In genomic region chr15:28094732-28095521, GRCh38 we compare ENCODE assay signal across 8 cellular contexts. TPM values are rescaled to one million over a fixed set of nuclear protein-coding genes. Genes with fewer than 3 reads are reported as not detected.
DNase-seq lines count a peak whose midpoint lies in the region; ATAC-seq, FAIRE-seq and TF ChIP-seq lines count a peak whose summit lies in the region.

No MANE protein-coding gene starts in this region.

- peak overlapping the region; percentile 51 for H3K4me3 ChIP-seq in brain microvascular endothelial cell (ENCODE audit: low read depth, low read length)
- peak overlapping the region; percentile 14 to 74 (median 60); a peak in 4 of 6 replicates for H3K4me3 ChIP-seq in HepG2 (replicated peaks in 1 of 3; ENCODE audit: insufficient read depth in 1 of 3, low read depth in 2 of 3, low read length in 3 of 3)
- H3K4me3 ChIP-seq in testis: peak overlapping the region; percentile 49 to 55

- H3K27me3 ChIP-seq in brain microvascular endothelial cell (replicated peaks): peaks cover 34% of the 10 kb centered on the region
- peaks cover 10 to 57% of the 10 kb centered on the region in 2 experiments; a peak in 4 of 5 replicates for H3K27me3 ChIP-seq in HepG2 (ENCODE audit: control insufficient read depth in 1 of 2, insufficient read depth in 2 of 2, low read length in 2 of 2)
- no peaks in the 10 kb centered on the region for H3K27me3 ChIP-seq in testis

- TF ChIP-seq POLR2A in HepG2 (IDR thresholded peaks at IDR 0.05; ENCODE audit: insufficient read depth in 1 of 2, low read depth in 2 of 2, low read length in 2 of 2) (no peak), testis (IDR thresholded peaks at IDR 0.05) (no peak)

- ATAC-seq in HepG2: peak; percentile 2; the same call in 1 of the 3 replicates

- H3K9ac ChIP-seq in HepG2 (ENCODE audit: insufficient read depth, low read depth, low read length): no peak overlapping the region

- WGBS in HepG2 (ENCODE audit: low lambda C conversion rate): 66% methylated on average over 19 of the region's 76 CpGs
- WGBS in testis, 2 donors: 8 to 15% methylated on average over 11 to 44 of the region's 76 CpGs

- DNase-seq in activated gamma-delta T cell (lab: John Stamatoyannopoulos, UW) (peak; percentile 22), activated gamma-delta T cell treated with Interleukin-2 at 50 U/mL for 16 hours (no peak), brain microvascular endothelial cell (no peak), HepG2 (ENCODE audit: low spot score) (no peak), testis (no peak), NCI-H2227 treated with DMSO at 0.1 percent for 48 hours (lab: John Stamatoyannopoulos, UW) (no peak), RCC 7860 (ENCODE audit: low spot score) (no peak), nucleus accumbens (lab: John Stamatoyannopoulos, UW) (no peak)

- H3K4me1 ChIP-seq in HepG2 (ENCODE audit: insufficient read depth, low read length): peaks cover 36% of the 10 kb centered on the region
- peaks cover 21% of the 10 kb centered on the region for H3K4me1 ChIP-seq in testis

- TF ChIP-seq EP300 in HepG2 (IDR thresholded peaks at IDR 0.05; ENCODE audit: low read depth in 2 of 2, low read length in 2 of 2): no peak
- no peak for TF ChIP-seq EP300 in HepG2 (CRISPR knock-in tag; IDR thresholded peaks at IDR 0.05; ENCODE audit: borderline replicate concordance)

- H3K27ac ChIP-seq in brain microvascular endothelial cell: no peak overlapping the region
- no peak overlapping the region for H3K27ac ChIP-seq in HepG2 (ENCODE audit: extremely low read length, insufficient read depth, low read length)
- peak overlapping the region in 1 of 2 donors; percentile 14 for H3K27ac ChIP-seq in testis

- in situ Hi-C loops in brain microvascular endothelial cell (cut with HindIII; ENCODE audit: low pct_ligation_motif_present, low sequenced_read_pairs) (no loop called here), HepG2 (cut with HindIII; ENCODE audit: extremely low pct_ligation_motif_present, low pct_unique_long_range_greater_than_20kb) (no loop called here)

- peak overlapping the region; percentile 98 for H3K4me2 ChIP-seq in HepG2 (ENCODE audit: low read depth, low read length)

- POLR2A ChIA-PET in HepG2 (lab: Yijun Ruan, JAX): no interaction called here

- H2AFZ ChIP-seq in HepG2 (ENCODE audit: low read length): no peak overlapping the region

- H3K9me3 ChIP-seq in HepG2 (ENCODE audit: low read length): peaks cover 8% of the 10 kb centered on the region; the same call in 1 of the 2 replicates
- H3K9me3 ChIP-seq in testis: no peaks in the 10 kb centered on the region

- no peak for TF ChIP-seq RAD21 in HepG2 (CRISPR knock-in tag; IDR thresholded peaks at IDR 0.05)

- no peaks in the 10 kb centered on the region for H3K79me2 ChIP-seq in HepG2 (ENCODE audit: insufficient read depth, low read length)

- no peaks in the 10 kb centered on the region for H4K20me1 ChIP-seq in HepG2 (ENCODE audit: insufficient read depth, low read length)

- BruUV-seq in HepG2 (replicated peaks; lab: Mats Ljungman, UMichigan): no TSS peak

- intact Hi-C loops in HepG2 (cut with micrococcal nuclease; ENCODE audit: unreplicated experiment): no loop called here
- intact Hi-C loops in testis (cut with DNase I; ENCODE audit: low total_unique reads): no loop called here

- no peak for FAIRE-seq in HepG2 (lab: Jason Lieb, UNC)
- no peak for FAIRE-seq in RCC 7860 (lab: Jason Lieb, UNC)

- H3K36me3 ChIP-seq in brain microvascular endothelial cell (replicated peaks) (no peaks in the 10 kb centered on the region), HepG2 (replicated peaks in 1 of 2; ENCODE audit: control insufficient read depth in 1 of 2, insufficient read depth in 2 of 2, low read length in 2 of 2) (no peaks in the 10 kb centered on the region), testis (ENCODE audit: low read depth, missing control alignments) (no peaks in the 10 kb centered on the region)

- TF ChIP-seq CTCF in brain microvascular endothelial cell (IDR thresholded peaks at IDR 0.05; ENCODE audit: low read depth, low read length, missing control alignments) (no peak), HepG2 (CRISPR knock-in tag; IDR thresholded peaks at IDR 0.05) (no peak), testis (IDR thresholded peaks at IDR 0.05) (no peak)

- CTCF ChIA-PET in HepG2 (lab: Yijun Ruan, JAX; ENCODE audit: low intra/inter-chr PET ratio, low total read pairs): no interaction called here

TF ChIP-seq in HepG2, 621 proteins besides CTCF, POLR2A, EP300 and RAD21 (continues in another document):
- TF ChIP-seq ZFY (CRISPR knock-in tag; IDR thresholded peaks at IDR 0.05) (peak; percentile 6; the same call in 1 of the 2 replicates), RFX5 (IDR thresholded peaks at IDR 0.05; ENCODE audit: low read depth, low read length) (no peak), THAP8 (CRISPR knock-in tag; IDR thresholded peaks at IDR 0.05; ENCODE audit: borderline replicate concordance) (no peak), RAD51 (IDR thresholded peaks at IDR 0.05; ENCODE audit: borderline replicate concordance) (no peak), ZNF687 (CRISPR knock-in tag; IDR thresholded peaks at IDR 0.05) (peak; percentile 37; the same call in 1 of the 2 replicates), ZNF546 (CRISPR knock-in tag; conservative IDR thresholded peaks at IDR 0.05) (no peak), MAX (IDR thresholded peaks at IDR 0.05) (no peak)

RNA-seq across cellular contexts. Expression of gene OCA2, which starts 4.2 kb away (rescaled TPM):
- 0.02 TPM in 1 of 2 replicates, not detected in the other for total RNA-seq in HepG2 (2016; rRNA removed; fragmentation: Illumina TruSeq; extraction: Trizol)
- total RNA-seq in HepG2 (2016; cell fraction: cytosol; rRNA removed; fragmentation: Illumina TruSeq; extraction: Trizol; ENCODE audit: low read depth): not detected in 2 replicates
- 0.06 TPM in 1 of 2 replicates, not detected in the other for total RNA-seq in HepG2 (2016; cell fraction: insoluble cytoplasmic fraction; rRNA removed; fragmentation: Illumina TruSeq; extraction: Trizol)
- 0.06 TPM in 1 of 2 replicates, not detected in the other for total RNA-seq in HepG2 (2016; cell fraction: membrane; rRNA removed; fragmentation: Illumina TruSeq; extraction: Trizol)
- total RNA-seq in HepG2 (2016; cell fraction: nucleus; rRNA removed; fragmentation: Illumina TruSeq; extraction: Trizol): 0.56 TPM in 1 of 2 replicates, not detected in the other
- 0.05 and 0.13 TPM in 2 replicates for polyA plus RNA-seq in HepG2 (2011; rRNA removed)
- polyA plus RNA-seq in HepG2 (2011; cell fraction: cytosol; rRNA removed): 0.05 TPM in 1 of 2 replicates, not detected in the other
- polyA plus RNA-seq in HepG2 (2011; cell fraction: nucleus; rRNA removed): 0.05 and 0.19 TPM in 2 replicates
- 0.07 TPM in 2 replicates for polyA plus RNA-seq in HepG2 (2012)
- not detected in 2 replicates for polyA plus RNA-seq in HepG2 (2016; cell fraction: cytosol; fragmentation: Illumina TruSeq; extraction: Trizol; ENCODE audit: low read depth)
- not detected in 2 replicates for polyA plus RNA-seq in HepG2 (2016; cell fraction: insoluble cytoplasmic fraction; fragmentation: Illumina TruSeq; extraction: Trizol; ENCODE audit: low read depth)
- not detected in 2 replicates for polyA plus RNA-seq in HepG2 (2016; cell fraction: membrane; fragmentation: Illumina TruSeq; extraction: Trizol; ENCODE audit: low read depth)
- polyA plus RNA-seq in HepG2 (2016; cell fraction: nucleus; fragmentation: Illumina TruSeq; extraction: Trizol; ENCODE audit: insufficient read depth, low read depth): 0.31 TPM in 1 of 2 replicates, not detected in the other
- not detected in 2 replicates for polyA minus RNA-seq in HepG2 (2011; rRNA and poly(A)+ RNA removed; ENCODE audit: low replicate concordance)
- polyA minus RNA-seq in HepG2 (2011; cell fraction: cytosol; rRNA and poly(A)+ RNA removed): not detected in 2 replicates
- polyA minus RNA-seq in HepG2 (2011; cell fraction: nucleus; rRNA and poly(A)+ RNA removed): 0.13 TPM in 1 of 2 replicates, not detected in the other
- 1 to 10 TPM; 4.5 to 7.2 TPM for total RNA-seq in testis
- polyA plus RNA-seq in testis (ENCODE audit: insufficient read depth, low read depth, low replicate concordance): 2.6 TPM
